In genomic region chr2:200408428-200409311, GRCh38 we compare ENCODE assay signal across 9 cellular contexts.
DNase-seq lines count a peak whose midpoint lies in the region; ATAC-seq, FAIRE-seq and TF ChIP-seq lines count a peak whose summit lies in the region.
"Had no signal": no experiment of that assay in that cellular context is flagged by ENCODE, and none has a peak within 500 bp of the region (broad histone marks: within the 10 kb centered on the region; RNA-seq: fewer than 3 reads in every experiment).

No MANE protein-coding gene starts in this region.

- no peak for TF ChIP-seq POLR2A in HepG2 (IDR thresholded peaks at IDR 0.05; ENCODE audit: insufficient read depth in 1 of 2, low read depth in 2 of 2, low read length in 2 of 2)

- FAIRE-seq in HepG2 (lab: Jason Lieb, UNC): no peak

- TF ChIP-seq EP300 in HepG2 (IDR thresholded peaks at IDR 0.05; ENCODE audit: low read depth in 2 of 2, low read length in 2 of 2): peak in 1 of 2 experiments; percentile 43; a peak in 2 of 4 replicates
- no peak for TF ChIP-seq EP300 in HepG2 (CRISPR knock-in tag; IDR thresholded peaks at IDR 0.05; ENCODE audit: borderline replicate concordance)

- CTCF ChIA-PET in HepG2 (lab: Yijun Ruan, JAX; ENCODE audit: low intra/inter-chr PET ratio, low total read pairs): no interaction called here

- H3K9me3 Mint-ChIP-seq in activated naive CD8-positive, alpha-beta T cell treated with anti-CD3 and anti-CD28 coated beads for 36 hours: no peaks in the 10 kb centered on the region

- H2AFZ ChIP-seq in HepG2 (ENCODE audit: low read length): no peak overlapping the region

- no peak for ATAC-seq in HepG2

- TF ChIP-seq RAD21 in HepG2 (CRISPR knock-in tag; IDR thresholded peaks at IDR 0.05): no peak

- H3K36me3 Mint-ChIP-seq in activated naive CD8-positive, alpha-beta T cell treated with anti-CD3 and anti-CD28 coated beads for 36 hours: no peaks in the 10 kb centered on the region

- WGBS in HepG2 (ENCODE audit: low lambda C conversion rate): 96% methylated on average over 19 of the region's 19 CpGs

- intact Hi-C loops in HepG2 (cut with micrococcal nuclease; ENCODE audit: unreplicated experiment): loop anchor here (10.0 kb wide), 2 partner anchors 354 to 424 kb away; no protein-coding TSS in a partner anchor

- no peak for TF ChIP-seq CTCF in HepG2 (CRISPR knock-in tag; IDR thresholded peaks at IDR 0.05)

- BruUV-seq in HepG2 (replicated peaks; lab: Mats Ljungman, UMichigan): no TSS peak

- no peaks in the 10 kb centered on the region for H4K20me1 ChIP-seq in HepG2 (ENCODE audit: insufficient read depth, low read length)

- H3K27me3 Mint-ChIP-seq in activated naive CD8-positive, alpha-beta T cell treated with anti-CD3 and anti-CD28 coated beads for 36 hours: no peaks in the 10 kb centered on the region

- H3K4me3 ChIP-seq in MG63 (no peak overlapping the region), HepG2 (replicated peaks in 1 of 3; ENCODE audit: insufficient read depth in 1 of 3, low read depth in 2 of 3, low read length in 3 of 3) (no peak overlapping the region)
- H3K4me3 ChIP-seq: heart left ventricle had no signal

- peaks cover 1% of the 10 kb centered on the region; the same call in 1 of the 2 replicates for H3K36me3 ChIP-seq in MG63
- peaks cover 16 to 42% of the 10 kb centered on the region in 2 experiments for H3K36me3 ChIP-seq in HepG2 (replicated peaks in 1 of 2; ENCODE audit: control insufficient read depth in 1 of 2, insufficient read depth in 2 of 2, low read length in 2 of 2)

- H3K27me3 ChIP-seq in MG63 (no peaks in the 10 kb centered on the region), HepG2 (ENCODE audit: control insufficient read depth in 1 of 2, insufficient read depth in 2 of 2, low read length in 2 of 2) (no peaks in the 10 kb centered on the region)
- H3K27me3 ChIP-seq: heart left ventricle had no signal

- peaks cover 52% of the 10 kb centered on the region for H3K79me2 ChIP-seq in HepG2 (ENCODE audit: insufficient read depth, low read length)

- H3K27ac ChIP-seq in HepG2 (ENCODE audit: extremely low read length, insufficient read depth, low read length): peak overlapping the region; percentile 98

- H3K9ac ChIP-seq in HepG2 (ENCODE audit: insufficient read depth, low read depth, low read length): no peak overlapping the region

- peak; percentile 90 for DNase-seq in COLO829 (ENCODE audit: low spot score)
- peak; percentile 39 for DNase-seq in MG63
- DNase-seq in activated naive CD8-positive, alpha-beta T cell treated with anti-CD3 and anti-CD28 coated beads for 36 hours: peak; percentile 5
- peak; percentile 52 for DNase-seq in HepG2 (ENCODE audit: low spot score)
- no peak for DNase-seq in NK-92 treated with Interleukin-12 subunit alpha and Interleukin-12 subunit beta, amount 100 ng/mL, for 24 hours (lab: John Stamatoyannopoulos, UW)
- no peak for DNase-seq in activated effector memory CD4-positive, alpha-beta T cell treated with anti-CD3 and anti-CD28 coated beads, Interleukin-2, amount 50 U/mL, for 16 hours
- DNase-seq in activated CD8-positive, alpha-beta memory T cell treated with anti-CD3 and anti-CD28 coated beads for 24 hours: no peak
- DNase-seq in stimulated activated CD4-positive, alpha-beta T cell treated with anti-CD3 and anti-CD28 coated beads, Interleukin-4, amount 100 ng/mL, for 4 hours: no peak
- DNase-seq: heart left ventricle had no signal

- POLR2A ChIA-PET in HepG2 (lab: Yijun Ruan, JAX): interaction anchor here (1.2 kb wide), 2 partner anchors 99 to 104 kb away, joined by 3 read pairs; no protein-coding TSS in a partner anchor

- H3K4me3 Mint-ChIP-seq in activated naive CD8-positive, alpha-beta T cell treated with anti-CD3 and anti-CD28 coated beads for 36 hours: no peak overlapping the region

- H3K27ac Mint-ChIP-seq in activated naive CD8-positive, alpha-beta T cell treated with anti-CD3 and anti-CD28 coated beads for 36 hours: no peak overlapping the region

- peaks cover 24% of the 10 kb centered on the region for H3K4me1 Mint-ChIP-seq in activated naive CD8-positive, alpha-beta T cell treated with anti-CD3 and anti-CD28 coated beads for 36 hours

- peaks cover 76% of the 10 kb centered on the region for H3K4me1 ChIP-seq in HepG2 (ENCODE audit: insufficient read depth, low read length)

- H3K9me3 ChIP-seq in MG63 (no peaks in the 10 kb centered on the region; the same call in 1 of the 2 replicates), HepG2 (ENCODE audit: low read length) (no peaks in the 10 kb centered on the region)
- H3K9me3 ChIP-seq: heart left ventricle had no signal

- in situ Hi-C loops in HepG2 (cut with HindIII; ENCODE audit: extremely low pct_ligation_motif_present, low pct_unique_long_range_greater_than_20kb): loop anchor here (5.0 to 10.0 kb wide), 2 partner anchors 101 to 184 kb away; partner anchors contain the start of gene SPATS2L

- H3K4me2 ChIP-seq in HepG2 (ENCODE audit: low read depth, low read length): no peak overlapping the region

TF ChIP-seq in HepG2, 621 proteins besides CTCF, POLR2A, EP300 and RAD21 (continues in another document):
- TF ChIP-seq ZNF605 (CRISPR knock-in tag; IDR thresholded peaks at IDR 0.05) (peak; percentile 35; the same call in 1 of the 2 replicates), ZFP36L1 (CRISPR knock-in tag; IDR thresholded peaks at IDR 0.05) (0 out of 2 replicates have a peak, but pooled peaks have one; percentile 36), ATF6 (CRISPR knock-in tag; conservative IDR thresholded peaks at IDR 0.05) (no peak), GZF1 (CRISPR knock-in tag; IDR thresholded peaks at IDR 0.05) (no peak), ZNF713 (CRISPR knock-in tag; IDR thresholded peaks at IDR 0.05) (no peak), NFE2 (CRISPR knock-in tag; IDR thresholded peaks at IDR 0.05) (no peak), TBX2 (CRISPR knock-in tag; IDR thresholded peaks at IDR 0.05; ENCODE audit: borderline replicate concordance) (peak; percentile 17; the same call in 1 of the 2 replicates), FOSL2 (CRISPR knock-in tag; IDR thresholded peaks at IDR 0.05) (peak; percentile 77), AKAP8 (CRISPR knock-in tag; IDR thresholded peaks at IDR 0.05) (no peak), ZMAT3 (CRISPR knock-in tag; conservative IDR thresholded peaks at IDR 0.05) (0 out of 2 replicates have a peak, but pooled peaks have one; percentile 25), CEBPB (IDR thresholded peaks at IDR 0.05; ENCODE audit: borderline replicate concordance, low read depth, low read length) (no peak), ZNF335 (CRISPR knock-in tag; IDR thresholded peaks at IDR 0.05) (no peak)
- TF ChIP-seq, protein P1, sequence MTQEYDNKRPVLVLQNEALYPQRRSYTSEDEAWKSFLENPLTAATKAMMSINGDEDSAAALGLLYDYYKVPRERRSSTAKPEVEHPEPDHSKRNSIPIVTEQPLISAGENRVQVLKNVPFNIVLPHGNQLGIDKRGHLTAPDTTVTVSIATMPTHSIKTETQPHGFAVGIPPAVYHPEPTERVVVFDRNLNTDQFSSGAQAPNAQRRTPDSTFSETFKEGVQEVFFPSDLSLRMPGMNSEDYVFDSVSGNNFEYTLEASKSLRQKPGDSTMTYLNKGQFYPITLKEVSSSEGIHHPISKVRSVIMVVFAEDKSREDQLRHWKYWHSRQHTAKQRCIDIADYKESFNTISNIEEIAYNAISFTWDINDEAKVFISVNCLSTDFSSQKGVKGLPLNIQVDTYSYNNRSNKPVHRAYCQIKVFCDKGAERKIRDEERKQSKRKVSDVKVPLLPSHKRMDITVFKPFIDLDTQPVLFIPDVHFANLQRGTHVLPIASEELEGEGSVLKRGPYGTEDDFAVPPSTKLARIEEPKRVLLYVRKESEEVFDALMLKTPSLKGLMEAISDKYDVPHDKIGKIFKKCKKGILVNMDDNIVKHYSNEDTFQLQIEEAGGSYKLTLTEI (CRISPR knock-in tag; conservative IDR thresholded peaks at IDR 0.05): no peak

Comparison
In these comparisons a context has a peak if more than half of its experiments do, and no peak if none do; other contexts are left out.
1. DNase-seq: peak in COLO829 (single experiment), MG63 (single experiment), activated naive CD8-positive, alpha-beta T cell treated with anti-CD3 and anti-CD28 coated beads for 36 hours (single experiment) and HepG2 (single experiment); none in NK-92 treated with Interleukin-12 subunit alpha and Interleukin-12 subunit beta, amount 100 ng/mL, for 24 hours (single experiment), activated effector memory CD4-positive, alpha-beta T cell treated with anti-CD3 and anti-CD28 coated beads, Interleukin-2, amount 50 U/mL, for 16 hours (single experiment), activated CD8-positive, alpha-beta memory T cell treated with anti-CD3 and anti-CD28 coated beads for 24 hours (single experiment) and stimulated activated CD4-positive, alpha-beta T cell treated with anti-CD3 and anti-CD28 coated beads, Interleukin-4, amount 100 ng/mL, for 4 hours (0 of 2).